31 cellular contexts compared by ENCODE assay signal in the genomic region with DNA sequence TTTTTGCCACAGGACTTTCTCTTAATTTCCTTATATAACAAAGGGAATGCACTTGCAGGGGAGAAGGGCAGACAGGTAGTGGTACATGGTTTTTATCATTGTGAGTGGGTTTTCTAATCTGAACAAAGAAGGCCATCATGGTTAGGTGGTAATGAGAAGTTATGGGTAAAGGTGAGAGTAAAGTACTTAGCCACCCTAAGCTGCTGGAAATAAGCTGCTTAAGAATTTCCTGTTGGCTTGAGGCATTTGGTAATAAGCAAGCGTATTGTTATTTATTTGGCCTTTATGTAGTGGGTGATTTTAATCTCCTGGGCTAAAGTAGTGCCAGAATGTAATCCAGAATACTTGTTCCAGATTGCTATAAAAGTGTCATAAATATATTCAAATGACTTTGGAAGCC. TPM values are rescaled to one million over a fixed set of nuclear protein-coding genes. Genes with fewer than 3 reads are reported as not detected.
DNase-seq lines count a peak whose midpoint lies in the region; ATAC-seq and TF ChIP-seq lines count a peak whose summit lies in the region.
"Had no signal": no experiment of that assay in that cellular context is flagged by ENCODE, and none has a peak within 500 bp of the region (broad histone marks: within the 10 kb centered on the region; RNA-seq: fewer than 3 reads in every experiment).

No MANE protein-coding gene starts in this region.

- WGBS in stomach, 5 donors: 29 to 68% (median 45%) methylated on average over 1 of the region's 1 CpG

- H3K4me1 Mint-ChIP-seq in endothelial cell (ENCODE audit: unreplicated experiment): peaks cover 39% of the 10 kb centered on the region
- H3K4me1 Mint-ChIP-seq in stimulated activated effector memory CD8-positive, alpha-beta T cell treated with anti-CD3 and anti-CD28 coated beads, Interleukin-12 subunit alpha, Interleukin-12 subunit beta, amount 100 ng/mL, for 72 hours: peaks cover 22% of the 10 kb centered on the region
- H3K4me1 Mint-ChIP-seq: activated B cell treated with CpG ODN at 0.5 μM for 24 hours had no signal

- H2AFZ ChIP-seq in OCI-LY7 (ENCODE audit: low read length): no peak overlapping the region

- peaks cover 49% of the 10 kb centered on the region for H3K4me1 ChIP-seq in left ventricle myocardium inferior
- H3K4me1 ChIP-seq in OCI-LY7 (ENCODE audit: insufficient read depth, low read length, poor library complexity, severe bottlenecking): no peaks in the 10 kb centered on the region
- H3K4me1 ChIP-seq in stomach: peaks cover 16 to 73% (median 51%) of the 10 kb centered on the region in 4 donors
- H3K4me1 ChIP-seq: uterus had no signal

- no peak for TF ChIP-seq POLR2A in stomach (IDR thresholded peaks at IDR 0.05)

- POLR2A ChIA-PET in OCI-LY7 (lab: Charles Lee): interaction anchor here (0.6 kb wide), 1 partner anchor 19 kb away, joined by 3 read pairs; no protein-coding TSS in a partner anchor

- H3K9me2 ChIP-seq in OCI-LY7 (ENCODE audit: insufficient read depth, low read length): no peaks in the 10 kb centered on the region
- H3K9me2 ChIP-seq: SK-N-SH had no signal

- H4K20me1 ChIP-seq in OCI-LY7 (ENCODE audit: insufficient read depth, low read length): no peaks in the 10 kb centered on the region

- no TSS peak for BruUV-seq in OCI-LY7 (replicated peaks; lab: Mats Ljungman, UMichigan)

- H3K27me3 ChIP-seq in left ventricle myocardium inferior (ENCODE audit: low read depth) (no peaks in the 10 kb centered on the region), stomach (no peaks in the 10 kb centered on the region)
- H3K27me3 ChIP-seq: heart left ventricle, sigmoid colon, suprapubic skin, uterus had no signal

- peaks cover 2% of the 10 kb centered on the region for H3K27me3 Mint-ChIP-seq in endothelial cell (ENCODE audit: unreplicated experiment)
- H3K27me3 Mint-ChIP-seq: activated B cell treated with CpG ODN at 0.5 μM for 24 hours; dendritic cell treated with granulocyte-macrophage colony-stimulating factor and Interleukin-4, amounts not matched to agents 40 ng/mL and 50 ng/mL, for 4 days had no signal

- H3K9me3 ChIP-seq in left ventricle myocardium inferior (replicated peaks) (no peaks in the 10 kb centered on the region), OCI-LY7 (ENCODE audit: low read length) (no peaks in the 10 kb centered on the region), stomach (no peaks in the 10 kb centered on the region)
- H3K9me3 ChIP-seq: heart left ventricle, sigmoid colon, SK-N-SH, suprapubic skin, uterus had no signal

- no peak overlapping the region for H3K4me2 ChIP-seq in OCI-LY7 (ENCODE audit: low read length)
- H3K4me2 ChIP-seq: SK-N-SH had no signal

- intact Hi-C loops in left ventricle myocardium inferior (cut with micrococcal nuclease): no loop called here
- intact Hi-C loops in cardiac septum (cut with DNase I): no loop called here
- intact Hi-C loops in OCI-LY7 (cut with micrococcal nuclease; ENCODE audit: unreplicated experiment): no loop called here
- intact Hi-C loops in stomach (cut with DNase I; ENCODE audit: low total_unique reads): no loop called here

- TF ChIP-seq EP300 in stomach (IDR thresholded peaks at IDR 0.05): no peak

- H3K4me3 Mint-ChIP-seq in endothelial cell (ENCODE audit: unreplicated experiment): peak overlapping the region; percentile 17
- no peak overlapping the region for H3K4me3 Mint-ChIP-seq in stimulated activated effector memory CD8-positive, alpha-beta T cell treated with anti-CD3 and anti-CD28 coated beads, Interleukin-12 subunit alpha, Interleukin-12 subunit beta, amount 100 ng/mL, for 72 hours
- H3K4me3 Mint-ChIP-seq: activated B cell treated with CpG ODN at 0.5 μM for 24 hours; activated T-helper 1 cell treated with anti-CD3 and anti-CD28 coated beads, Interleukin-12 subunit alpha, Interleukin-12 subunit beta, Interleukin-2, Interleukin-4 antibody, amounts not matched to agents 30 ng/mL and 10 ng/mL and 1 ng/mL, durations not matched to agents 14 hours and 24 hours and 36 hours; CD14-positive monocyte; dendritic cell treated with granulocyte-macrophage colony-stimulating factor and Interleukin-4, amounts not matched to agents 40 ng/mL and 50 ng/mL, for 4 days; HFFc6; mesothelial cell of epicardium; nephron progenitor cell; T-helper 2 cell treated with Interferon-gamma antibody and Interleukin-4, amounts not matched to agents 5 μg/mL and 100 μg/mL, for 36 hours had no signal

- no peak for TF ChIP-seq CTCF in left ventricle myocardium inferior (IDR thresholded peaks at IDR 0.05; ENCODE audit: borderline replicate concordance)
- no peak for TF ChIP-seq CTCF in VCaP (conservative IDR thresholded peaks at IDR 0.05)
- no peak for TF ChIP-seq CTCF in endothelial cell (IDR thresholded peaks at IDR 0.05; ENCODE audit: unreplicated experiment)
- no peak for TF ChIP-seq CTCF in OCI-LY7 (conservative IDR thresholded peaks at IDR 0.05; ENCODE audit: low read length)
- TF ChIP-seq CTCF in stomach (IDR thresholded peaks at IDR 0.05): no peak

- ATAC-seq in stimulated activated effector memory CD8-positive, alpha-beta T cell treated with anti-CD3 and anti-CD28 coated beads, Interleukin-12 subunit alpha, Interleukin-12 subunit beta, amount 100 ng/mL, for 72 hours: no peak
- ATAC-seq: heart left ventricle, left lobe of liver had no signal

- peaks cover 83% of the 10 kb centered on the region for H3K36me3 ChIP-seq in left ventricle myocardium inferior
- peaks cover 100% of the 10 kb centered on the region for H3K36me3 ChIP-seq in OCI-LY7 (ENCODE audit: insufficient read depth, low read length)
- peaks cover 52 to 100% (median 94%) of the 10 kb centered on the region in 4 donors for H3K36me3 ChIP-seq in stomach
- H3K36me3 ChIP-seq: uterus had no signal

- H3K4me3 ChIP-seq in left ventricle myocardium inferior (no peak overlapping the region), OCI-LY7 (ENCODE audit: low read depth, low read length, poor library complexity, severe bottlenecking) (no peak overlapping the region), stomach (no peak overlapping the region)
- H3K4me3 ChIP-seq: heart left ventricle, sigmoid colon, suprapubic skin, uterus had no signal

- no peaks in the 10 kb centered on the region for H3K9me3 Mint-ChIP-seq in endothelial cell (ENCODE audit: unreplicated experiment)
- no peaks in the 10 kb centered on the region for H3K9me3 Mint-ChIP-seq in stimulated activated effector memory CD8-positive, alpha-beta T cell treated with anti-CD3 and anti-CD28 coated beads, Interleukin-12 subunit alpha, Interleukin-12 subunit beta, amount 100 ng/mL, for 72 hours
- H3K9me3 Mint-ChIP-seq: activated B cell treated with CpG ODN at 0.5 μM for 24 hours; activated T-helper 1 cell treated with anti-CD3 and anti-CD28 coated beads, Interleukin-12 subunit alpha, Interleukin-12 subunit beta, Interleukin-2, Interleukin-4 antibody, amounts not matched to agents 30 ng/mL and 10 ng/mL and 1 ng/mL, durations not matched to agents 14 hours and 24 hours and 36 hours; CD14-positive monocyte; dendritic cell treated with granulocyte-macrophage colony-stimulating factor and Interleukin-4, amounts not matched to agents 40 ng/mL and 50 ng/mL, for 4 days; HFFc6; mesothelial cell of epicardium; nephron progenitor cell; T-helper 2 cell treated with Interferon-gamma antibody and Interleukin-4, amounts not matched to agents 5 μg/mL and 100 μg/mL, for 36 hours had no signal

- peak overlapping the region; percentile 57 for H3K27ac Mint-ChIP-seq in endothelial cell (ENCODE audit: unreplicated experiment)
- H3K27ac Mint-ChIP-seq in stimulated activated effector memory CD8-positive, alpha-beta T cell treated with anti-CD3 and anti-CD28 coated beads, Interleukin-12 subunit alpha, Interleukin-12 subunit beta, amount 100 ng/mL, for 72 hours: peak overlapping the region; percentile 72
- H3K27ac Mint-ChIP-seq: activated B cell treated with CpG ODN at 0.5 μM for 24 hours; activated T-helper 1 cell treated with anti-CD3 and anti-CD28 coated beads, Interleukin-12 subunit alpha, Interleukin-12 subunit beta, Interleukin-2, Interleukin-4 antibody, amounts not matched to agents 30 ng/mL and 10 ng/mL and 1 ng/mL, durations not matched to agents 14 hours and 24 hours and 36 hours; HFFc6; nephron progenitor cell; T-helper 2 cell treated with Interferon-gamma antibody and Interleukin-4, amounts not matched to agents 5 μg/mL and 100 μg/mL, for 36 hours had no signal

- CTCF ChIA-PET in OCI-LY7 (lab: Charles Lee; ENCODE audit: unreplicated experiment): interaction anchor here (0.5 kb wide), 1 partner anchor 11 kb away, joined by 3 read pairs; no protein-coding TSS in a partner anchor

- H3K27ac ChIP-seq in left ventricle myocardium inferior (replicated peaks) (peak overlapping the region; percentile 16), VCaP (peak overlapping the region; percentile 96), OCI-LY7 (ENCODE audit: low read depth, low read length, poor library complexity, severe bottlenecking) (no peak overlapping the region), stomach (peak overlapping the region in 2 of 5 donors; percentile 9 to 27)
- H3K27ac ChIP-seq: suprapubic skin had no signal

- no peak for DNase-seq in left ventricle myocardium inferior
- DNase-seq in cardiac septum (ENCODE audit: low spot score): no peak
- DNase-seq in endothelial cell (ENCODE audit: low spot score): no peak
- DNase-seq in stimulated activated effector memory CD8-positive, alpha-beta T cell treated with anti-CD3 and anti-CD28 coated beads, Interleukin-12 subunit alpha, Interleukin-12 subunit beta, amount 100 ng/mL, for 72 hours (ENCODE audit: low spot score in 2 of 2): no peak
- DNase-seq in OCI-LY7 (ENCODE audit: low spot score): no peak
- no peak for DNase-seq in stomach
- no peak for DNase-seq in hippocampal formation (lab: John Stamatoyannopoulos, UW)
- DNase-seq: activated B cell treated with CpG ODN at 0.5 μM for 24 hours, amniotic stem cell, DMS79 treated with DMSO at 0.1 percent for 48 hours, heart left ventricle, HFFc6, KBM-7, MV-4-11, NCI-H2171, NCI-H526, nephron progenitor cell, sigmoid colon, SK-N-SH, uterus had no signal

- H3K36me3 Mint-ChIP-seq in endothelial cell (ENCODE audit: low read depth, unreplicated experiment): peaks cover 54% of the 10 kb centered on the region
- peaks cover 99% of the 10 kb centered on the region for H3K36me3 Mint-ChIP-seq in stimulated activated effector memory CD8-positive, alpha-beta T cell treated with anti-CD3 and anti-CD28 coated beads, Interleukin-12 subunit alpha, Interleukin-12 subunit beta, amount 100 ng/mL, for 72 hours

- no peaks in the 10 kb centered on the region for H3K79me2 ChIP-seq in OCI-LY7 (ENCODE audit: insufficient read depth, low read depth, low read length)

RNA-seq across cellular contexts. Expression of a gene that starts 27.1 kb away (rescaled TPM):
- total RNA-seq in left ventricle myocardium inferior: 0.44 TPM
- total RNA-seq in cardiac septum: 1.7 TPM
- total RNA-seq in endothelial cell (ENCODE audit: unreplicated experiment): not detected
- not detected in 2 replicates for total RNA-seq in OCI-LY7 (2014; rRNA removed; shearing (Covaris generic))
- not detected in 2 replicates for total RNA-seq in OCI-LY7 (2022)
- total RNA-seq in stomach: not detected
- not detected for polyA plus RNA-seq in stomach
- total RNA-seq: activated B cell treated with CpG ODN at 0.5 μM for 24 hours; activated T-helper 1 cell treated with anti-CD3 and anti-CD28 coated beads, Interleukin-12 subunit alpha, Interleukin-12 subunit beta, Interleukin-2, Interleukin-4 antibody, amounts not matched to agents 30 ng/mL and 10 ng/mL and 1 ng/mL, durations not matched to agents 14 hours and 24 hours and 36 hours; HFFc6; HT1080; left lobe of liver; mesothelial cell of epicardium; RPMI7951; sigmoid colon; suprapubic skin had no signal
- polyA plus RNA-seq: AG04450, CD14-positive monocyte, heart left ventricle, SK-N-SH had no signal

RNA-seq across cellular contexts. Expression of a gene that starts 32.3 kb away (rescaled TPM):
- 52.6 TPM for total RNA-seq in left ventricle myocardium inferior
- total RNA-seq in cardiac septum: 63.2 TPM
- 307 TPM for total RNA-seq in endothelial cell (ENCODE audit: unreplicated experiment)
- total RNA-seq in OCI-LY7 (2014; rRNA removed; shearing (Covaris generic)): 41.0 and 43.3 TPM in 2 replicates
- 70.3 and 76.8 TPM in 2 replicates for total RNA-seq in OCI-LY7 (2022)
- total RNA-seq in stomach: 10 to 100 TPM in 4 of 5 donors, 1 to 10 TPM in 1; 9.3 to 92.4 (median 31.2) TPM
- polyA plus RNA-seq in stomach: 10 to 100 TPM in 1 of 3 donors, 1 to 10 TPM in 2; 5.0 to 12.7 (median 9.0) TPM

RNA-seq across cellular contexts. Expression of a gene that starts 56.8 kb away (rescaled TPM):
- 12.8 TPM for total RNA-seq in left ventricle myocardium inferior
- total RNA-seq in cardiac septum: 5.8 TPM
- total RNA-seq in endothelial cell (ENCODE audit: unreplicated experiment): 9.2 TPM
- total RNA-seq in OCI-LY7 (2014; rRNA removed; shearing (Covaris generic)): 29.9 and 40.4 TPM in 2 replicates
- total RNA-seq in OCI-LY7 (2022): 44.3 and 45.2 TPM in 2 replicates
- 10 to 100 TPM in 2 of 5 donors, 1 to 10 TPM in 2, under 1 TPM in 1; 0.58 to 39.7 (median 6.7) TPM for total RNA-seq in stomach
- polyA plus RNA-seq in stomach: 1 to 10 TPM; 5.3 to 7.0 (median 5.6) TPM
